ENCODE assay signal across 17 cellular contexts in genomic region chr14:75246546-75247285, GRCh38. TPM values are rescaled to one million over a fixed set of nuclear protein-coding genes. Genes with fewer than 3 reads are reported as not detected.
A peak's percentile ranks its signal among the peaks of the same experiment; 100 is the strongest.
DNase-seq lines count a peak whose midpoint lies in the region; ATAC-seq and TF ChIP-seq lines count a peak whose summit lies in the region.
"Had no signal": no experiment of that assay in that cellular context is flagged by ENCODE, and none has a peak within 500 bp of the region (broad histone marks: within the 10 kb centered on the region; RNA-seq: fewer than 3 reads in every experiment).

No MANE protein-coding gene starts in this region.

- H3K9me3 ChIP-seq in psoas muscle = no peaks in the 10 kb centered on the region
- H3K9me3 ChIP-seq: mucosa of descending colon, pancreas, uterus had no signal

- no peak for DNase-seq in activated CD4-positive, alpha-beta memory T cell treated with anti-CD3 and anti-CD28 coated beads, Interleukin-2, amount 10 ng/mL, durations not matched to agents 7 days and 5 days
- DNase-seq in activated CD4-positive, alpha-beta memory T cell treated with anti-CD3 and anti-CD28 coated beads for 36 hours = no peak
- DNase-seq in activated naive CD8-positive, alpha-beta T cell treated with anti-CD3 and anti-CD28 coated beads, Interleukin-2, amount 50 U/mL, for 24 hours = no peak
- no peak for DNase-seq in psoas muscle
- DNase-seq in cerebellar nuclear complex (lab: John Stamatoyannopoulos, UW) = no peak
- DNase-seq: DMS 273 treated with DMSO at 0.1 percent for 48 hours, dorsolateral prefrontal cortex, HCEC 1CT, left cardiac atrium, NCI-H1048, pancreas, Right ventricle myocardium superior, uterus had no signal

- H3K27ac ChIP-seq in psoas muscle = peak overlapping the region; percentile 17
- H3K27ac ChIP-seq: dorsolateral prefrontal cortex, pancreas, uterus had no signal

- peaks cover 36% of the 10 kb centered on the region for H3K4me1 ChIP-seq in psoas muscle
- H3K4me1 ChIP-seq: uterus had no signal

- CTCF ChIA-PET in activated CD4-positive, alpha-beta memory T cell treated with anti-CD3 and anti-CD28 coated beads, Interleukin-2, amount 10 ng/mL, durations not matched to agents 7 days and 5 days (lab: Charles Lee) = interaction anchor here (1.1 kb wide), 1 partner anchor 35 kb away, joined by 3 read pairs; no protein-coding TSS in a partner anchor
- CTCF ChIA-PET in activated CD4-positive, alpha-beta memory T cell treated with anti-CD3 and anti-CD28 coated beads for 36 hours (lab: Charles Lee) = interaction anchor here (0.7 to 5.6 kb wide), 3 partner anchors 11 to 612 kb away, joined by 3 to 31 read pairs (median 3); no protein-coding TSS in a partner anchor

- no peak for ATAC-seq in activated naive CD8-positive, alpha-beta T cell treated with anti-CD3 and anti-CD28 coated beads, Interleukin-2, amount 50 U/mL, for 24 hours
- no peak for ATAC-seq in psoas muscle
- ATAC-seq in HG03045 (IDR thresholded peaks at IDR 0.05; ENCODE audit: unreplicated experiment) = no peak
- ATAC-seq in GM21381 (IDR thresholded peaks at IDR 0.05; ENCODE audit: unreplicated experiment) = no peak
- ATAC-seq: left cardiac atrium, pancreas had no signal

- peaks cover 50% of the 10 kb centered on the region for H3K4me1 Mint-ChIP-seq in activated CD4-positive, alpha-beta memory T cell treated with anti-CD3 and anti-CD28 coated beads, Interleukin-2, amount 10 ng/mL, durations not matched to agents 7 days and 5 days
- peaks cover 51% of the 10 kb centered on the region for H3K4me1 Mint-ChIP-seq in activated CD4-positive, alpha-beta memory T cell treated with anti-CD3 and anti-CD28 coated beads for 36 hours (ENCODE audit: low read depth)
- peaks cover 18 to 22% (median 21%) of the 10 kb centered on the region in 3 donors for H3K4me1 Mint-ChIP-seq in IgD-negative memory B cell
- H3K4me1 Mint-ChIP-seq in activated naive CD8-positive, alpha-beta T cell treated with anti-CD3 and anti-CD28 coated beads, Interleukin-2, amount 50 U/mL, for 24 hours = peaks cover 46% of the 10 kb centered on the region

- POLR2A ChIA-PET in activated CD4-positive, alpha-beta memory T cell treated with anti-CD3 and anti-CD28 coated beads, Interleukin-2, amount 10 ng/mL, durations not matched to agents 7 days and 5 days (lab: Charles Lee) = interaction anchor here (0.8 to 3.0 kb wide), 5 partner anchors 8 to 70 kb away, joined by 3 to 16 read pairs (median 4); partner anchors contain the start of gene TMED10
- POLR2A ChIA-PET in activated CD4-positive, alpha-beta memory T cell treated with anti-CD3 and anti-CD28 coated beads for 36 hours (lab: Charles Lee) = interaction anchor here (1.1 to 2.4 kb wide), 5 partner anchors 12 to 120 kb away, joined by 3 to 19 read pairs (median 5); partner anchors contain the start of genes FOS and NEK9

- intact Hi-C loops in activated CD4-positive, alpha-beta memory T cell treated with anti-CD3 and anti-CD28 coated beads for 36 hours (cut with micrococcal nuclease) = loop anchor here (1.0 to 5.0 kb wide), 6 partner anchors 16 to 754 kb away; partner anchors contain the start of genes BATF, ISCA2 and NPC2
- intact Hi-C loops in psoas muscle (cut with DNase I) = loop anchor here in 1 of 2 donors (10.0 kb wide), 1 partner anchor 48 kb away; no protein-coding TSS in a partner anchor

- H3K27me3 ChIP-seq in psoas muscle (ENCODE audit: insufficient read depth in 3 of 3, low read length in 2 of 3) = no peaks in the 10 kb centered on the region
- H3K27me3 ChIP-seq: dorsolateral prefrontal cortex, pancreas, uterus had no signal

- peaks cover 51% of the 10 kb centered on the region for H3K27me3 Mint-ChIP-seq in activated CD4-positive, alpha-beta memory T cell treated with anti-CD3 and anti-CD28 coated beads, Interleukin-2, amount 10 ng/mL, durations not matched to agents 7 days and 5 days
- H3K27me3 Mint-ChIP-seq in activated CD4-positive, alpha-beta memory T cell treated with anti-CD3 and anti-CD28 coated beads for 36 hours = peaks cover 4% of the 10 kb centered on the region
- peaks cover 7% of the 10 kb centered on the region for H3K27me3 Mint-ChIP-seq in IgD-negative memory B cell
- H3K27me3 Mint-ChIP-seq in activated naive CD8-positive, alpha-beta T cell treated with anti-CD3 and anti-CD28 coated beads, Interleukin-2, amount 50 U/mL, for 24 hours = peaks cover 4% of the 10 kb centered on the region

- WGBS in psoas muscle, 3 donors = 90 to 95% (median 93%) methylated on average over 7 of the region's 7 CpGs

- no peaks in the 10 kb centered on the region for H3K36me3 ChIP-seq in psoas muscle (ENCODE audit: insufficient read depth in 1 of 2, low read depth in 1 of 2)
- H3K36me3 ChIP-seq: pancreas, uterus had no signal

- H3K4me3 ChIP-seq in psoas muscle = no peak overlapping the region
- H3K4me3 ChIP-seq: dorsolateral prefrontal cortex, mucosa of descending colon, pancreas, uterus had no signal

- H3K9me3 Mint-ChIP-seq in activated CD4-positive, alpha-beta memory T cell treated with anti-CD3 and anti-CD28 coated beads, Interleukin-2, amount 10 ng/mL, durations not matched to agents 7 days and 5 days = no peaks in the 10 kb centered on the region
- no peaks in the 10 kb centered on the region for H3K9me3 Mint-ChIP-seq in activated CD4-positive, alpha-beta memory T cell treated with anti-CD3 and anti-CD28 coated beads for 36 hours
- no peaks in the 10 kb centered on the region for H3K9me3 Mint-ChIP-seq in IgD-negative memory B cell
- H3K9me3 Mint-ChIP-seq in activated naive CD8-positive, alpha-beta T cell treated with anti-CD3 and anti-CD28 coated beads, Interleukin-2, amount 50 U/mL, for 24 hours = no peaks in the 10 kb centered on the region

- H3K4me3 Mint-ChIP-seq in activated CD4-positive, alpha-beta memory T cell treated with anti-CD3 and anti-CD28 coated beads, Interleukin-2, amount 10 ng/mL, durations not matched to agents 7 days and 5 days = no peak overlapping the region
- no peak overlapping the region for H3K4me3 Mint-ChIP-seq in activated CD4-positive, alpha-beta memory T cell treated with anti-CD3 and anti-CD28 coated beads for 36 hours
- H3K4me3 Mint-ChIP-seq in IgD-negative memory B cell = no peak overlapping the region
- peak overlapping the region; percentile 55 for H3K4me3 Mint-ChIP-seq in activated naive CD8-positive, alpha-beta T cell treated with anti-CD3 and anti-CD28 coated beads, Interleukin-2, amount 50 U/mL, for 24 hours

- H3K27ac Mint-ChIP-seq in activated CD4-positive, alpha-beta memory T cell treated with anti-CD3 and anti-CD28 coated beads, Interleukin-2, amount 10 ng/mL, durations not matched to agents 7 days and 5 days = peak overlapping the region; percentile 50
- no peak overlapping the region for H3K27ac Mint-ChIP-seq in activated CD4-positive, alpha-beta memory T cell treated with anti-CD3 and anti-CD28 coated beads for 36 hours
- peak overlapping the region; percentile 4 to 28 (median 11) for H3K27ac Mint-ChIP-seq in IgD-negative memory B cell
- H3K27ac Mint-ChIP-seq in activated naive CD8-positive, alpha-beta T cell treated with anti-CD3 and anti-CD28 coated beads, Interleukin-2, amount 50 U/mL, for 24 hours = peak overlapping the region; percentile 81

- no peaks in the 10 kb centered on the region for H3K36me3 Mint-ChIP-seq in activated CD4-positive, alpha-beta memory T cell treated with anti-CD3 and anti-CD28 coated beads, Interleukin-2, amount 10 ng/mL, durations not matched to agents 7 days and 5 days (ENCODE audit: low read depth)
- H3K36me3 Mint-ChIP-seq in activated CD4-positive, alpha-beta memory T cell treated with anti-CD3 and anti-CD28 coated beads for 36 hours = no peaks in the 10 kb centered on the region
- peaks cover 4% of the 10 kb centered on the region for H3K36me3 Mint-ChIP-seq in IgD-negative memory B cell
- peaks cover 2% of the 10 kb centered on the region for H3K36me3 Mint-ChIP-seq in activated naive CD8-positive, alpha-beta T cell treated with anti-CD3 and anti-CD28 coated beads, Interleukin-2, amount 50 U/mL, for 24 hours (ENCODE audit: low read depth)

- no peak for TF ChIP-seq CTCF in psoas muscle (IDR thresholded peaks at IDR 0.05)

RNA-seq across cellular contexts. Expression of gene FOS, which starts 31.9 kb away (rescaled TPM):
- total RNA-seq in activated CD4-positive, alpha-beta memory T cell treated with anti-CD3 and anti-CD28 coated beads, Interleukin-2, amount 10 ng/mL, durations not matched to agents 7 days and 5 days = 10 to 100 TPM; 49.7 to 53.5 TPM
- total RNA-seq in activated CD4-positive, alpha-beta memory T cell treated with anti-CD3 and anti-CD28 coated beads for 36 hours = 10 to 100 TPM; 21.1 to 26.7 TPM
- polyA plus RNA-seq in IgD-negative memory B cell = 487 TPM
- 100 to 1,000 TPM in 2 of 4 donors, 10 to 100 TPM in 2; 20.7 to 279 (median 95.1) TPM for total RNA-seq in psoas muscle
- polyA plus RNA-seq in psoas muscle = 10 to 100 TPM; 15.5 to 51.0 (median 33.8) TPM
